In genomic region chrX:50747471-50747900, GRCh38 we compare ENCODE assay signal across 8 cellular contexts.
DNase-seq lines count a peak whose midpoint lies in the region; ATAC-seq, FAIRE-seq and TF ChIP-seq lines count a peak whose summit lies in the region.

No MANE protein-coding gene starts in this region.

- TF ChIP-seq RAD21 in HCT116 (IDR thresholded peaks at IDR 0.05; ENCODE audit: low read depth), result peak; percentile 60
- no peak for TF ChIP-seq RAD21 in HepG2 (CRISPR knock-in tag; IDR thresholded peaks at IDR 0.05)

- no peaks in the 10 kb centered on the region for H3K4me1 Mint-ChIP-seq in CD14-positive monocyte

- H3K4me2 ChIP-seq in HCT116 (ENCODE audit: low read length), result no peak overlapping the region
- no peak overlapping the region for H3K4me2 ChIP-seq in HepG2 (ENCODE audit: low read depth, low read length)

- H3K9me2 ChIP-seq in HCT116 (ENCODE audit: insufficient read depth), result no peaks in the 10 kb centered on the region

- DNase-seq in CD14-positive monocyte (ENCODE audit: low spot score), result no peak
- DNase-seq in HCT116 (ENCODE audit: low read depth, low spot score), result no peak
- DNase-seq in adipocyte (ENCODE audit: low read depth), result peak; percentile 61
- DNase-seq in HepG2 (ENCODE audit: low spot score), result peak; percentile 3

- no peak overlapping the region for H3K4me3 Mint-ChIP-seq in CD14-positive monocyte

- no peaks in the 10 kb centered on the region for H3K9me3 ChIP-seq in HCT116 (ENCODE audit: control insufficient read depth in 1 of 2, insufficient read depth in 1 of 2, low read depth in 1 of 2, low read length in 2 of 2)
- H3K9me3 ChIP-seq in adipocyte (ENCODE audit: control insufficient read depth, low read length), result peaks cover 8% of the 10 kb centered on the region
- no peaks in the 10 kb centered on the region for H3K9me3 ChIP-seq in HepG2 (ENCODE audit: low read length)

- in situ Hi-C loops in HepG2 (cut with HindIII; ENCODE audit: extremely low pct_ligation_motif_present, low pct_unique_long_range_greater_than_20kb), result loop anchor here (5.0 kb wide), 1 partner anchor 155 kb away; no protein-coding TSS in a partner anchor

- FAIRE-seq in HepG2 (lab: Jason Lieb, UNC), result peak; percentile 44

- H3K4me3 ChIP-seq in HCT116 (replicated peaks in 1 of 2; ENCODE audit: low read depth in 1 of 2, low read length in 2 of 2), result no peak overlapping the region
- H3K4me3 ChIP-seq in adipocyte (ENCODE audit: low read length), result no peak overlapping the region
- no peak overlapping the region for H3K4me3 ChIP-seq in HepG2 (replicated peaks in 1 of 3; ENCODE audit: insufficient read depth in 1 of 3, low read depth in 2 of 3, low read length in 3 of 3)

- H3K4me1 ChIP-seq in HCT116 (ENCODE audit: control insufficient read depth in 1 of 2, insufficient read depth in 2 of 2, low read length in 2 of 2), result no peaks in the 10 kb centered on the region
- no peaks in the 10 kb centered on the region for H3K4me1 ChIP-seq in adipocyte (ENCODE audit: control insufficient read depth, insufficient read depth, low read length)
- H3K4me1 ChIP-seq in HepG2 (ENCODE audit: insufficient read depth, low read length), result no peaks in the 10 kb centered on the region

- no peaks in the 10 kb centered on the region for H3K79me2 ChIP-seq in HCT116 (ENCODE audit: insufficient read depth, low read length)
- no peaks in the 10 kb centered on the region for H3K79me2 ChIP-seq in HepG2 (ENCODE audit: insufficient read depth, low read length)

- H3K27me3 Mint-ChIP-seq in CD14-positive monocyte (ENCODE audit: low read depth in 3 of 3), result no peaks in the 10 kb centered on the region

- H3K36me3 ChIP-seq in HCT116 (ENCODE audit: control insufficient read depth in 1 of 2, insufficient read depth in 2 of 2, low read length in 2 of 2) (no peaks in the 10 kb centered on the region), adipocyte (ENCODE audit: control insufficient read depth, insufficient read depth, low read length, severe bottlenecking) (no peaks in the 10 kb centered on the region), HepG2 (replicated peaks in 1 of 2; ENCODE audit: control insufficient read depth in 1 of 2, insufficient read depth in 2 of 2, low read length in 2 of 2) (no peaks in the 10 kb centered on the region)

- TF ChIP-seq CTCF in CD14-positive monocyte (IDR thresholded peaks at IDR 0.05), result peak; percentile 58
- peak; percentile 34 to 58 (median 55); a peak in 5 of 6 replicates for TF ChIP-seq CTCF in HCT116 (IDR thresholded peaks at IDR 0.05 in 2 of 3, conservative IDR thresholded peaks at IDR 0.05 in 1 of 3; ENCODE audit: borderline replicate concordance in 1 of 3, insufficient read depth in 1 of 3, low read depth in 2 of 3, low read length in 2 of 3)
- TF ChIP-seq CTCF in HepG2 (CRISPR knock-in tag; IDR thresholded peaks at IDR 0.05), result peak; percentile 64

- CTCF ChIA-PET in HCT116 (lab: Charles Lee), result interaction anchor here (0.7 to 2.6 kb wide), 4 partner anchors 56 to 709 kb away, joined by 4 to 21 read pairs (median 6); no protein-coding TSS in a partner anchor
- CTCF ChIA-PET in HepG2 (lab: Yijun Ruan, JAX; ENCODE audit: low intra/inter-chr PET ratio, low total read pairs), result interaction anchor here (0.6 to 3.3 kb wide), 3 partner anchors 152 to 194 kb away, joined by 3 to 18 read pairs (median 5); no protein-coding TSS in a partner anchor

- POLR2A ChIA-PET in HCT116 (lab: Charles Lee) (no interaction called here), HepG2 (lab: Yijun Ruan, JAX) (no interaction called here)

- TF ChIP-seq POLR2A in HCT116 (IDR thresholded peaks at IDR 0.05; ENCODE audit: borderline replicate concordance, extremely low read depth, insufficient read depth, insufficient read length), result no peak
- no peak for TF ChIP-seq POLR2A in HepG2 (IDR thresholded peaks at IDR 0.05; ENCODE audit: insufficient read depth in 1 of 2, low read depth in 2 of 2, low read length in 2 of 2)

- intact Hi-C loops in CD14-positive monocyte (cut with micrococcal nuclease) (no loop called here), HCT116 (cut with micrococcal nuclease) (loop anchor here (1.0 to 5.0 kb wide), 2 partner anchors 156 to 175 kb away; no protein-coding TSS in a partner anchor), HepG2 (cut with micrococcal nuclease; ENCODE audit: unreplicated experiment) (loop anchor here (2.0 kb wide), 1 partner anchor 155 kb away; no protein-coding TSS in a partner anchor)

- BruUV-seq in HCT116 (replicated peaks; lab: Mats Ljungman, UMichigan) (no TSS peak), HepG2 (replicated peaks; lab: Mats Ljungman, UMichigan) (no TSS peak)

- ATAC-seq in HCT116 (0 out of 2 replicates have a peak, but pooled peaks have one; percentile 44), HepG2 (no peak), GM19328 (IDR thresholded peaks at IDR 0.05; ENCODE audit: unreplicated experiment) (no peak), HG03432 (IDR thresholded peaks at IDR 0.05; ENCODE audit: unreplicated experiment) (no peak), GM18511 (IDR thresholded peaks at IDR 0.05; ENCODE audit: unreplicated experiment) (no peak), GM18520 (IDR thresholded peaks at IDR 0.05; ENCODE audit: unreplicated experiment) (no peak)

- H3K36me3 Mint-ChIP-seq in CD14-positive monocyte, result no peaks in the 10 kb centered on the region

- H2AFZ ChIP-seq in HCT116 (ENCODE audit: low read depth, low read length, poor library complexity, severe bottlenecking) (no peak overlapping the region), HepG2 (ENCODE audit: low read length) (no peak overlapping the region)

- TF ChIP-seq EP300 in HepG2 (IDR thresholded peaks at IDR 0.05; ENCODE audit: low read depth in 2 of 2, low read length in 2 of 2) (no peak), HepG2 (CRISPR knock-in tag; IDR thresholded peaks at IDR 0.05; ENCODE audit: borderline replicate concordance) (no peak)

- WGBS in HepG2 (ENCODE audit: low lambda C conversion rate), result 67% methylated on average over 1 of the region's 1 CpG

- H3K27ac ChIP-seq in HCT116 (ENCODE audit: low read depth, low read length) (no peak overlapping the region), HepG2 (ENCODE audit: extremely low read length, insufficient read depth, low read length) (no peak overlapping the region)

- H3K9me3 Mint-ChIP-seq in CD14-positive monocyte, result no peaks in the 10 kb centered on the region

- H3K9ac ChIP-seq in HCT116 (ENCODE audit: low read length) (no peak overlapping the region), adipocyte (ENCODE audit: low read length) (no peak overlapping the region), HepG2 (ENCODE audit: insufficient read depth, low read depth, low read length) (no peak overlapping the region)

- RAD21 ChIA-PET in HCT116 (lab: Charles Lee; ENCODE audit: low non-redundant PET in 1 of 2, low total read pairs in 2 of 2, uncharacterized antibody in 2 of 2, unreplicated experiment in 2 of 2), result no interaction called here

- no peak overlapping the region for H3K27ac Mint-ChIP-seq in CD14-positive monocyte

- H4K20me1 ChIP-seq in HCT116 (ENCODE audit: insufficient read depth) (no peaks in the 10 kb centered on the region), HepG2 (ENCODE audit: insufficient read depth, low read length) (no peaks in the 10 kb centered on the region)

- H3K27me3 ChIP-seq in HCT116 (ENCODE audit: insufficient read depth, low read length) (no peaks in the 10 kb centered on the region), adipocyte (replicated peaks; ENCODE audit: control insufficient read depth, insufficient read depth, low read length) (peaks cover 2% of the 10 kb centered on the region), HepG2 (ENCODE audit: control insufficient read depth in 1 of 2, insufficient read depth in 2 of 2, low read length in 2 of 2) (no peaks in the 10 kb centered on the region)

TF ChIP-seq in HCT116, 20 proteins besides CTCF, POLR2A, EP300 and RAD21:
- TF ChIP-seq ATF3 (IDR thresholded peaks at IDR 0.05), result no peak

TF ChIP-seq in HepG2, 621 proteins besides CTCF, POLR2A, EP300 and RAD21:
- TF ChIP-seq SMC3 (IDR thresholded peaks at IDR 0.05; ENCODE audit: low read length) (peak; percentile 44), STAG1 (CRISPR knock-in tag; IDR thresholded peaks at IDR 0.05) (peak; percentile 65), ZKSCAN1 (IDR thresholded peaks at IDR 0.05; ENCODE audit: low read length) (0 out of 2 replicates have a peak, but pooled peaks have one; percentile 26), THRA (CRISPR knock-in tag; IDR thresholded peaks at IDR 0.05; ENCODE audit: borderline replicate concordance) (no peak)

Comparison
In these comparisons a context has a peak if more than half of its experiments do, and no peak if none do; other contexts are left out.
1. DNase-seq: peak in adipocyte (single experiment) and HepG2 (single experiment); none in CD14-positive monocyte (single experiment) and HCT116 (single experiment).
2. intact Hi-C loops: an anchor here in HCT116 (1.0 to 5.0 kb wide) and HepG2 (2.0 kb wide); none called in CD14-positive monocyte.
3. Peak in every context shown above with its lines, with median percentiles within 50 percentile points of each other: CTCF ChIP-seq.